1 cellular context compared by ENCODE assay signal in genomic region chr1:229507951-229508822, GRCh38.
TF ChIP-seq lines count a peak whose summit lies in the region.

TSS of gene NUP133 (minus strand) at chr1:229508341. CDS start at chr1:229508249, 92 bp downstream.

TF ChIP-seq in HepG2, 621 proteins besides CTCF, POLR2A, EP300 and RAD21 (continued from another document and continues in another):
- TF ChIP-seq ZNF691 (CRISPR knock-in tag; IDR thresholded peaks at IDR 0.05; ENCODE audit: borderline replicate concordance, low read depth), result peak; percentile 34; the same call in 1 of the 2 replicates
- peak; percentile 82 for TF ChIP-seq E2F1 (CRISPR knock-in tag; IDR thresholded peaks at IDR 0.05)
- peak; percentile 91 for TF ChIP-seq PHF5A (CRISPR knock-in tag; IDR thresholded peaks at IDR 0.05; ENCODE audit: low read depth, unreplicated experiment)
- TF ChIP-seq FOXC1 (CRISPR knock-in tag; IDR thresholded peaks at IDR 0.05; ENCODE audit: borderline replicate concordance), result no peak
- no peak for TF ChIP-seq ZNF660 (CRISPR knock-in tag; IDR thresholded peaks at IDR 0.05; ENCODE audit: borderline replicate concordance, low read depth)
- TF ChIP-seq ZNF260 (CRISPR knock-in tag; IDR thresholded peaks at IDR 0.05; ENCODE audit: borderline replicate concordance, low read depth), result no peak
- peak; percentile 76 for TF ChIP-seq ZNF292 (CRISPR knock-in tag; IDR thresholded peaks at IDR 0.05; ENCODE audit: borderline replicate concordance, low read depth)
- TF ChIP-seq TCF7L2 (IDR thresholded peaks at IDR 0.05; ENCODE audit: low read depth, low read length), result no peak
- TF ChIP-seq PAXIP1 (CRISPR knock-in tag; conservative IDR thresholded peaks at IDR 0.05), result peak; percentile 35; the same call in 1 of the 2 replicates
- peak; percentile 28; the same call in 1 of the 2 replicates for TF ChIP-seq ZBTB7B (CRISPR knock-in tag; IDR thresholded peaks at IDR 0.05)
- TF ChIP-seq ZNF501 (CRISPR knock-in tag; IDR thresholded peaks at IDR 0.05), result peak; percentile 95
- TF ChIP-seq MXD3 (CRISPR knock-in tag; IDR thresholded peaks at IDR 0.05), result peak; percentile 57; the same call in 1 of the 2 replicates
- TF ChIP-seq TEAD3 (CRISPR knock-in tag; optimal IDR thresholded peaks at IDR 0.05; ENCODE audit: borderline replicate concordance), result peak; percentile 49
- TF ChIP-seq TFE3 (CRISPR knock-in tag; IDR thresholded peaks at IDR 0.05), result peak; percentile 59; the same call in 1 of the 2 replicates
- peak; percentile 70; the same call in 1 of the 2 replicates for TF ChIP-seq SIX4 (CRISPR knock-in tag; IDR thresholded peaks at IDR 0.05)
- TF ChIP-seq NFAT5 (CRISPR knock-in tag; IDR thresholded peaks at IDR 0.05), result peak; percentile 54; the same call in 1 of the 2 replicates
- peak; percentile 85 for TF ChIP-seq ZNF18 (CRISPR knock-in tag; IDR thresholded peaks at IDR 0.05; ENCODE audit: insufficient replicate concordance)
- no peak for TF ChIP-seq GABPA (IDR thresholded peaks at IDR 0.05; ENCODE audit: low read depth, low read length)
- TF ChIP-seq GABPA (CRISPR knock-in tag; IDR thresholded peaks at IDR 0.05; ENCODE audit: low read depth), result peak; percentile 60
- TF ChIP-seq ERF (CRISPR knock-in tag; IDR thresholded peaks at IDR 0.05), result peak; percentile 69
- 0 out of 2 replicates have a peak, but pooled peaks have one; percentile 46 for TF ChIP-seq CBX5 (CRISPR knock-in tag; IDR thresholded peaks at IDR 0.05; ENCODE audit: borderline replicate concordance)
- peak; percentile 66; the same call in 1 of the 2 replicates for TF ChIP-seq MTA1 (CRISPR knock-in tag; IDR thresholded peaks at IDR 0.05; ENCODE audit: borderline replicate concordance)
- TF ChIP-seq ATM (IDR thresholded peaks at IDR 0.05; ENCODE audit: borderline replicate concordance), result no peak
- TF ChIP-seq EED (CRISPR knock-in tag; IDR thresholded peaks at IDR 0.05), result no peak
- peak; percentile 59; the same call in 1 of the 2 replicates for TF ChIP-seq GMEB2 (CRISPR knock-in tag; IDR thresholded peaks at IDR 0.05; ENCODE audit: low read depth)
- TF ChIP-seq ZBTB26 (CRISPR knock-in tag; IDR thresholded peaks at IDR 0.05; ENCODE audit: borderline replicate concordance), result peak; percentile 93
- TF ChIP-seq SMYD3 (CRISPR knock-in tag; IDR thresholded peaks at IDR 0.05), result peak; percentile 72; the same call in 1 of the 2 replicates
- no peak for TF ChIP-seq ZNF354B (CRISPR knock-in tag; IDR thresholded peaks at IDR 0.05)
- TF ChIP-seq NCOA1 (CRISPR knock-in tag; IDR thresholded peaks at IDR 0.05), result peak; percentile 1; the same call in 1 of the 2 replicates
- no peak for TF ChIP-seq NONO (IDR thresholded peaks at IDR 0.05)
- peak; percentile 93 for TF ChIP-seq NONO (CRISPR knock-in tag; conservative IDR thresholded peaks at IDR 0.05)
- 0 out of 2 replicates have a peak, but pooled peaks have one; percentile 22 for TF ChIP-seq ZNF136 (CRISPR knock-in tag; IDR thresholded peaks at IDR 0.05; ENCODE audit: low read depth)
- TF ChIP-seq ZFAT (CRISPR knock-in tag; conservative IDR thresholded peaks at IDR 0.05), result no peak
- TF ChIP-seq RBFOX2 (IDR thresholded peaks at IDR 0.05; ENCODE audit: low read depth, low read length), result peak; percentile 92
- TF ChIP-seq IKZF5 (CRISPR knock-in tag; IDR thresholded peaks at IDR 0.05), result peak; percentile 75; the same call in 1 of the 2 replicates
- TF ChIP-seq KDM6A (CRISPR knock-in tag; IDR thresholded peaks at IDR 0.05; ENCODE audit: low read depth), result no peak
- TF ChIP-seq IRF2 (CRISPR knock-in tag; IDR thresholded peaks at IDR 0.05), result peak; percentile 91
